14 cellular contexts compared by ENCODE assay signal in the genomic region with DNA sequence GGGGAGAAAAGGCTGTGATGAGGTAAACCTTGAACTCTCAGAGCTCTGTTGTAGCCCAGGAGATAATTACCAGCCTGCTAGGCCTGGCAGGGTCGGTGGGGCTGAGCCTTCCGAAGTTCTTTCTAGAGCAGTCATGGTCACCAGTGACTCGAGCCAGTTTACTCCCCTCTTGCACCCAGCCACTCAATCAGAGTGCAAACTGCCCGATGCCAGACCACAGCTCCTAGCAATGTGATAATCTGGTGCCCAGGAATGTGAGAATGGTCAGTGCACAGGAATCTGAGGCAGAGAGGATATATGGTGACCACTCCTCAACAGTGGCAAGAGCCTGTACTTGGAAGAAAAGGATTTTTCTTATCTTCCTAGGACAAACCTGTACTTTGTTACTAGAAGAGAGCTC. TPM values are rescaled to one million over a fixed set of nuclear protein-coding genes. Genes with fewer than 3 reads are reported as not detected.
DNase-seq lines count a peak whose midpoint lies in the region; ATAC-seq lines count a peak whose summit lies in the region.
"Had no signal": no experiment of that assay in that cellular context is flagged by ENCODE, and none has a peak within 500 bp of the region (broad histone marks: within the 10 kb centered on the region; RNA-seq: fewer than 3 reads in every experiment).

No MANE protein-coding gene starts in this region.

- peak overlapping the region; percentile 37 for H3K27ac ChIP-seq in stomach smooth muscle (ENCODE audit: low read length)
- H3K27ac ChIP-seq: vagina had no signal

- H3K4me1 Mint-ChIP-seq in activated T-helper 17 cell treated with anti-CD3 and anti-CD28 coated beads, Interleukin-2, amount 50 U/mL, for 72 hours = peaks cover 7% of the 10 kb centered on the region

- no peak overlapping the region for H3K4me3 ChIP-seq in stomach smooth muscle (ENCODE audit: low read length in 2 of 2)
- H3K4me3 ChIP-seq: vagina had no signal

- ATAC-seq in activated T-helper 17 cell treated with anti-CD3 and anti-CD28 coated beads, Interleukin-2, amount 50 U/mL, for 72 hours (replicated peaks) = no peak
- ATAC-seq in HG03039 (IDR thresholded peaks at IDR 0.05; ENCODE audit: unreplicated experiment) = no peak
- no peak for ATAC-seq in GM21723 (IDR thresholded peaks at IDR 0.05; ENCODE audit: unreplicated experiment)
- no peak for ATAC-seq in HG03159 (IDR thresholded peaks at IDR 0.05; ENCODE audit: unreplicated experiment)
- ATAC-seq: right cardiac atrium had no signal

- no peaks in the 10 kb centered on the region for H3K9me3 Mint-ChIP-seq in activated T-helper 17 cell treated with anti-CD3 and anti-CD28 coated beads, Interleukin-2, amount 50 U/mL, for 72 hours
- H3K9me3 Mint-ChIP-seq: CD4-positive, CD25-positive, alpha-beta regulatory T cell had no signal

- no peaks in the 10 kb centered on the region for H3K27me3 Mint-ChIP-seq in activated T-helper 17 cell treated with anti-CD3 and anti-CD28 coated beads, Interleukin-2, amount 50 U/mL, for 72 hours
- H3K27me3 Mint-ChIP-seq: CD4-positive, CD25-positive, alpha-beta regulatory T cell had no signal

- no peaks in the 10 kb centered on the region for H3K9me3 ChIP-seq in stomach smooth muscle (ENCODE audit: control insufficient read depth in 2 of 2, low read length in 2 of 2)
- H3K9me3 ChIP-seq: vagina had no signal

- H3K9ac ChIP-seq in stomach smooth muscle (ENCODE audit: low read length in 2 of 2) = peak overlapping the region in 1 of 2 donors; percentile 21

- peaks cover 98% of the 10 kb centered on the region for H3K36me3 Mint-ChIP-seq in activated T-helper 17 cell treated with anti-CD3 and anti-CD28 coated beads, Interleukin-2, amount 50 U/mL, for 72 hours (ENCODE audit: low read depth)

- no peaks in the 10 kb centered on the region for H3K27me3 ChIP-seq in stomach smooth muscle (ENCODE audit: control insufficient read depth in 1 of 2, insufficient read depth in 2 of 2, low read length in 2 of 2)
- H3K27me3 ChIP-seq: vagina had no signal

- no peak overlapping the region for H3K4me3 Mint-ChIP-seq in activated T-helper 17 cell treated with anti-CD3 and anti-CD28 coated beads, Interleukin-2, amount 50 U/mL, for 72 hours
- H3K4me3 Mint-ChIP-seq: CD4-positive, CD25-positive, alpha-beta regulatory T cell had no signal

- H3K4me1 ChIP-seq in stomach smooth muscle (ENCODE audit: control insufficient read depth, insufficient read depth, low read length) = peaks cover 52% of the 10 kb centered on the region

- peak overlapping the region; percentile 11 for H3K27ac Mint-ChIP-seq in activated T-helper 17 cell treated with anti-CD3 and anti-CD28 coated beads, Interleukin-2, amount 50 U/mL, for 72 hours

- no peaks in the 10 kb centered on the region for H3K36me3 ChIP-seq in stomach smooth muscle (ENCODE audit: control insufficient read depth in 2 of 2, insufficient read depth in 2 of 2, low read length in 2 of 2)
- H3K36me3 ChIP-seq: vagina had no signal

- DNase-seq in GM04503 (ENCODE audit: low read depth) = peak; percentile 58
- DNase-seq in iris pigment epithelial cell (ENCODE audit: low read depth) = peak; percentile 50
- DNase-seq: CD4-positive, CD25-positive, alpha-beta regulatory T cell; mammary epithelial cell; NCI-H1694; NCI-H510A; right cardiac atrium; stimulated activated CD4-positive, alpha-beta T cell treated with anti-CD3 and anti-CD28 coated beads, Interleukin-4, amount 100 ng/mL, for 24 hours had no signal

RNA-seq across cellular contexts. Expression of a gene that starts 46.4 kb away (rescaled TPM):
- 100 to 1,000 TPM in 1 of 2 donors, 10 to 100 TPM in 1; 85.2 to 181 TPM for total RNA-seq in activated T-helper 17 cell treated with anti-CD3 and anti-CD28 coated beads, Interleukin-2, amount 50 U/mL, for 72 hours
